1 cellular context compared by ENCODE assay signal in genomic region chr3:72582211-72582878, GRCh38.
A peak's percentile ranks its signal among the peaks of the same experiment; 100 is the strongest.
TF ChIP-seq lines count a peak whose summit lies in the region.

No MANE protein-coding gene starts in this region.

TF ChIP-seq in HepG2, 621 proteins besides CTCF, POLR2A, EP300 and RAD21 (continued from another document and continues in another):
- TF ChIP-seq ZNF318 (CRISPR knock-in tag; IDR thresholded peaks at IDR 0.05) (no peak), ZNF143 (CRISPR knock-in tag; IDR thresholded peaks at IDR 0.05) (no peak), SALL1 (CRISPR knock-in tag; IDR thresholded peaks at IDR 0.05) (peak; percentile 25; the same call in 1 of the 2 replicates), ZNF343 (CRISPR knock-in tag; IDR thresholded peaks at IDR 0.05) (no peak), ZNF646 (CRISPR knock-in tag; IDR thresholded peaks at IDR 0.05) (peak; percentile 65; the same call in 1 of the 2 replicates), SRSF1 (optimal IDR thresholded peaks at IDR 0.05; ENCODE audit: low read depth, low read length) (no peak), RAD51 (IDR thresholded peaks at IDR 0.05; ENCODE audit: borderline replicate concordance) (no peak), STAT5B (CRISPR knock-in tag; IDR thresholded peaks at IDR 0.05) (no peak), HMG20A (CRISPR knock-in tag; IDR thresholded peaks at IDR 0.05; ENCODE audit: borderline replicate concordance) (peak; percentile 82; the same call in 1 of the 2 replicates), ISX (CRISPR knock-in tag; conservative IDR thresholded peaks at IDR 0.05) (no peak), SETDB1 (CRISPR knock-in tag; IDR thresholded peaks at IDR 0.05; ENCODE audit: borderline replicate concordance) (no peak), ZNF207 (IDR thresholded peaks at IDR 0.05; ENCODE audit: borderline replicate concordance) (no peak), UBTF (CRISPR knock-in tag; IDR thresholded peaks at IDR 0.05) (no peak), TFDP2 (CRISPR knock-in tag; IDR thresholded peaks at IDR 0.05) (0 out of 2 replicates have a peak, but pooled peaks have one; percentile 18), ZNF34 (CRISPR knock-in tag; IDR thresholded peaks at IDR 0.05; ENCODE audit: borderline replicate concordance) (no peak), HDAC2 (CRISPR knock-in tag; IDR thresholded peaks at IDR 0.05) (peak; percentile 85), ZNF567 (CRISPR knock-in tag; IDR thresholded peaks at IDR 0.05; ENCODE audit: borderline replicate concordance) (no peak), ZNF569 (CRISPR knock-in tag; IDR thresholded peaks at IDR 0.05; ENCODE audit: borderline replicate concordance) (no peak), ZNF781 (CRISPR knock-in tag; IDR thresholded peaks at IDR 0.05; ENCODE audit: borderline replicate concordance, not compliant biosample characterization) (no peak), ZNF7 (CRISPR knock-in tag; IDR thresholded peaks at IDR 0.05) (no peak), KLF11 (CRISPR knock-in tag; IDR thresholded peaks at IDR 0.05) (peak; percentile 49; the same call in 1 of the 2 replicates), ERF (CRISPR knock-in tag; IDR thresholded peaks at IDR 0.05) (peak; percentile 67), NBN (conservative IDR thresholded peaks at IDR 0.05) (no peak), ZNF3 (CRISPR knock-in tag; IDR thresholded peaks at IDR 0.05) (no peak), ZNF33A (CRISPR knock-in tag; IDR thresholded peaks at IDR 0.05; ENCODE audit: borderline replicate concordance) (no peak), ZMAT3 (CRISPR knock-in tag; conservative IDR thresholded peaks at IDR 0.05) (no peak), ELF3 (CRISPR knock-in tag; IDR thresholded peaks at IDR 0.05) (peak; percentile 73), PAF1 (CRISPR knock-in tag; IDR thresholded peaks at IDR 0.05) (no peak), MBNL3 (CRISPR knock-in tag; conservative IDR thresholded peaks at IDR 0.05) (no peak), GATA4 (IDR thresholded peaks at IDR 0.05; ENCODE audit: borderline replicate concordance, low read depth) (no peak), THAP8 (CRISPR knock-in tag; IDR thresholded peaks at IDR 0.05; ENCODE audit: borderline replicate concordance) (no peak), SMAD9 (CRISPR knock-in tag; IDR thresholded peaks at IDR 0.05) (no peak), TERF1 (CRISPR knock-in tag; IDR thresholded peaks at IDR 0.05) (no peak), ASH2L (IDR thresholded peaks at IDR 0.05; ENCODE audit: insufficient read length, low read depth, low read length) (peak; percentile 41), PPARG (CRISPR knock-in tag; conservative IDR thresholded peaks at IDR 0.05) (peak; percentile 71), NFATC3 (CRISPR knock-in tag; IDR thresholded peaks at IDR 0.05) (no peak), SRF (IDR thresholded peaks at IDR 0.05; ENCODE audit: low read depth, low read length) (no peak), ZNF44 (CRISPR knock-in tag; IDR thresholded peaks at IDR 0.05) (no peak), ZNF652 (CRISPR knock-in tag; IDR thresholded peaks at IDR 0.05; ENCODE audit: borderline replicate concordance, low read depth) (peak; percentile 94), FOXC1 (CRISPR knock-in tag; IDR thresholded peaks at IDR 0.05; ENCODE audit: borderline replicate concordance) (no peak), RCOR2 (CRISPR knock-in tag; IDR thresholded peaks at IDR 0.05) (peak; percentile 64; the same call in 1 of the 2 replicates), ZNF816 (CRISPR knock-in tag; IDR thresholded peaks at IDR 0.05; ENCODE audit: borderline replicate concordance) (no peak), JUN (CRISPR knock-in tag; IDR thresholded peaks at IDR 0.05) (no peak), ZSCAN12 (CRISPR knock-in tag; IDR thresholded peaks at IDR 0.05) (no peak), GRHL1 (CRISPR knock-in tag; conservative IDR thresholded peaks at IDR 0.05) (no peak)
